Comparison of ENCODE assay signal across 1 cellular context in the genomic region with DNA sequence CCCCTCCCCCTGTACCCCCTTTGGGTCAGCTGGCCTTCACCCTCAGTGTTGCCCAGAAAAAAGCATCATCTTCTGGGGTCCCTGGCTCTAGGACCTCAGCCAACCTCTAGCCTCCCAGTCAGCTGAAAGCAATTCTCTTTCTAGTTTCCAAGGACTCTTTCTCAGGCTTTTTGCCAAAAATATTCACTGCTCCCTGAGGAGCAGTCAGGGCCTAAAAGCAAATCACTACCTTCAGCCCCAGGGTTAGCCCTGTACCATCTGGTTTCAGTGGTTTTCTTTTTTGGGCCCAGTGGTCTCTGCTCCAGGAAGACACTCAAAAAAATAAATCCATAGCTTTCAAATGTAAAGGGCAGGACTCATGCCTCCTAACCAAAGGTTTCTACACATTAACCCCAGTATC.
TF ChIP-seq lines count a peak whose summit lies in the region.

No MANE protein-coding gene starts in this region.

TF ChIP-seq in SK-N-SH, 30 proteins besides CTCF, POLR2A, EP300 and RAD21:
- TF ChIP-seq TAF1 (IDR thresholded peaks at IDR 0.05; ENCODE audit: borderline replicate concordance, low read depth, low read length) (no peak), FOXJ3 (CRISPR knock-in tag; IDR thresholded peaks at IDR 0.05) (no peak), EZH2phosphoT487 (IDR thresholded peaks at IDR 0.05; ENCODE audit: borderline replicate concordance, low read depth) (no peak)
TF ChIP-seq in SK-N-SH: peak in this region for 0.
